ENCODE assay signal across 1 cellular context in genomic region chr3:194555175-194556062, GRCh38.
TF ChIP-seq lines count a peak whose summit lies in the region.

No MANE protein-coding gene starts in this region.

TF ChIP-seq in GM12878, 131 proteins besides CTCF, POLR2A, EP300 and RAD21 (continued from another document):
- TF ChIP-seq RELB (IDR thresholded peaks at IDR 0.05; ENCODE audit: low read depth): no peak
- no peak for TF ChIP-seq ZBTB40 (IDR thresholded peaks at IDR 0.05; ENCODE audit: borderline replicate concordance)
- no peak for TF ChIP-seq PAX8 (IDR thresholded peaks at IDR 0.05)
- no peak for TF ChIP-seq SPI1 (IDR thresholded peaks at IDR 0.05; ENCODE audit: borderline replicate concordance, insufficient read depth, low read depth, low read length)
- no peak for TF ChIP-seq SREBF1 (IDR thresholded peaks at IDR 0.05; ENCODE audit: low read length)
- no peak for TF ChIP-seq CEBPB (IDR thresholded peaks at IDR 0.05; ENCODE audit: borderline replicate concordance in 1 of 2, low read depth in 2 of 2, low read length in 2 of 2)
- no peak for TF ChIP-seq ZBTB33 (IDR thresholded peaks at IDR 0.05)
- no peak for TF ChIP-seq MTA3 (IDR thresholded peaks at IDR 0.05; ENCODE audit: borderline replicate concordance, low read length)
- TF ChIP-seq MEF2B (IDR thresholded peaks at IDR 0.05; ENCODE audit: partially characterized antibody, poor library complexity, severe bottlenecking): no peak
- TF ChIP-seq BRCA1 (IDR thresholded peaks at IDR 0.05; ENCODE audit: low read depth, low read length): no peak
- TF ChIP-seq SP1 (IDR thresholded peaks at IDR 0.05; ENCODE audit: low read depth, low read length): no peak
TF ChIP-seq in GM12878: peak in this region for 0.
